In the genomic region with DNA sequence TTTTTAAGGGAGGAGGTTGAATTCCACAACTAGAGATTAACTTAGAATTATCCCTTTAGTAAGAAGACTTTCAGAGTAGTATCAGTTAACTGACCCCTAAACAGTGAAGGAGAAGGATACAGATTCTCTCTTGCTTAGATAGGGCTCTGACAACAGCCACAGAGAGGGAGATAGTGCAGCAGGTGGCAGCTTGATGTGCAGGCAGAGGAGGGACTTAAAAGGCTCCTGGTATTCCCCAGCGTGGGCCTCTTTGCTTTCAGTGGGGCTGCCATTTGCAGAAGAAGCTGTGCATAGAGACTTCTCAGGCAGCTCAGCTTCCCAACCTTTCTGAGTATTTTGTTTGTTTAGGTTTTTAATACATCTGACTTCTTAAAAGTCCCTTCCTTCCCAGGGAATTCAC, we compare ENCODE assay signal across 18 cellular contexts. TPM values are rescaled to one million over a fixed set of nuclear protein-coding genes. Genes with fewer than 3 reads are reported as not detected.
DNase-seq lines count a peak whose midpoint lies in the region; ATAC-seq and TF ChIP-seq lines count a peak whose summit lies in the region.
"Had no signal": no experiment of that assay in that cellular context is flagged by ENCODE, and none has a peak within 500 bp of the region (broad histone marks: within the 10 kb centered on the region; RNA-seq: fewer than 3 reads in every experiment).

No MANE protein-coding gene starts in this region.

- H3K4me1 Mint-ChIP-seq in chondrocyte (ENCODE audit: low read depth) = peaks cover 9% of the 10 kb centered on the region
- no peaks in the 10 kb centered on the region for H3K4me1 Mint-ChIP-seq in activated CD8-positive, alpha-beta T cell treated with anti-CD3 and anti-CD28 coated beads for 36 hours (ENCODE audit: low read depth)
- no peaks in the 10 kb centered on the region for H3K4me1 Mint-ChIP-seq in activated naive CD4-positive, alpha-beta T cell treated with anti-CD3 and anti-CD28 coated beads for 36 hours (ENCODE audit: low read depth)
- H3K4me1 Mint-ChIP-seq: stimulated activated naive B cell treated with anti-CD40 and anti-IgM and Interleukin-4, amounts not matched to agents 10 μg/mL and 1 μg/mL and 100 μg/mL, for 72 hours; T-helper 17 cell had no signal

- ATAC-seq in GM21360 (IDR thresholded peaks at IDR 0.05; ENCODE audit: unreplicated experiment) (peak; percentile 61), HG03378 (IDR thresholded peaks at IDR 0.05; ENCODE audit: unreplicated experiment) (peak; percentile 39), gastroesophageal sphincter (no peak)
- ATAC-seq in activated CD8-positive, alpha-beta T cell treated with anti-CD3 and anti-CD28 coated beads for 36 hours = no peak
- ATAC-seq: HCT116, lower lobe of right lung, T-helper 17 cell had no signal

- H3K27me3 Mint-ChIP-seq in chondrocyte (ENCODE audit: low read depth) = no peaks in the 10 kb centered on the region
- peaks cover 4% of the 10 kb centered on the region for H3K27me3 Mint-ChIP-seq in activated CD8-positive, alpha-beta T cell treated with anti-CD3 and anti-CD28 coated beads for 36 hours
- peaks cover 12% of the 10 kb centered on the region for H3K27me3 Mint-ChIP-seq in activated naive CD4-positive, alpha-beta T cell treated with anti-CD3 and anti-CD28 coated beads for 36 hours (ENCODE audit: low read depth)
- H3K27me3 Mint-ChIP-seq: activated CD4-positive, alpha-beta memory T cell treated with anti-CD3 and anti-CD28 coated beads for 36 hours; T-helper 17 cell had no signal

- peak overlapping the region; percentile 69 for H3K27ac Mint-ChIP-seq in chondrocyte (ENCODE audit: unreplicated experiment)
- no peak overlapping the region for H3K27ac Mint-ChIP-seq in activated CD8-positive, alpha-beta T cell treated with anti-CD3 and anti-CD28 coated beads for 36 hours
- no peak overlapping the region for H3K27ac Mint-ChIP-seq in activated naive CD4-positive, alpha-beta T cell treated with anti-CD3 and anti-CD28 coated beads for 36 hours
- H3K27ac Mint-ChIP-seq: activated CD4-positive, alpha-beta memory T cell treated with anti-CD3 and anti-CD28 coated beads for 36 hours; progenitor cell of endocrine pancreas; stimulated activated naive B cell treated with anti-CD40 and anti-IgM and Interleukin-4, amounts not matched to agents 10 μg/mL and 1 μg/mL and 100 μg/mL, for 72 hours; T-helper 17 cell had no signal

- intact Hi-C loops in activated CD8-positive, alpha-beta T cell treated with anti-CD3 and anti-CD28 coated beads for 36 hours (cut with micrococcal nuclease) = no loop called here
- intact Hi-C loops in activated naive CD4-positive, alpha-beta T cell treated with anti-CD3 and anti-CD28 coated beads for 36 hours (cut with micrococcal nuclease) = no loop called here

- no peaks in the 10 kb centered on the region for H3K36me3 ChIP-seq in gastroesophageal sphincter
- H3K36me3 ChIP-seq: BE2C, lower lobe of right lung had no signal

- no peak overlapping the region for H3K27ac ChIP-seq in gastroesophageal sphincter
- H3K27ac ChIP-seq in RWPE1 = no peak overlapping the region
- H3K27ac ChIP-seq: lower lobe of right lung had no signal

- H3K27me3 ChIP-seq in gastroesophageal sphincter = no peaks in the 10 kb centered on the region
- H3K27me3 ChIP-seq: BE2C had no signal

- no peak for TF ChIP-seq EP300 in gastroesophageal sphincter (IDR thresholded peaks at IDR 0.05)

- H3K4me3 ChIP-seq in gastroesophageal sphincter = no peak overlapping the region
- H3K4me3 ChIP-seq: lower lobe of right lung had no signal

- WGBS in gastroesophageal sphincter (ENCODE audit: low coverage in 1 of 2), 2 donors = 70 to 73% methylated on average over 1 of the region's 1 CpG

- H3K4me3 Mint-ChIP-seq in chondrocyte (ENCODE audit: unreplicated experiment) = no peak overlapping the region
- H3K4me3 Mint-ChIP-seq in activated CD8-positive, alpha-beta T cell treated with anti-CD3 and anti-CD28 coated beads for 36 hours = no peak overlapping the region
- H3K4me3 Mint-ChIP-seq in activated naive CD4-positive, alpha-beta T cell treated with anti-CD3 and anti-CD28 coated beads for 36 hours = no peak overlapping the region
- H3K4me3 Mint-ChIP-seq: activated CD4-positive, alpha-beta memory T cell treated with anti-CD3 and anti-CD28 coated beads for 36 hours; stimulated activated naive B cell treated with anti-CD40 and anti-IgM and Interleukin-4, amounts not matched to agents 10 μg/mL and 1 μg/mL and 100 μg/mL, for 72 hours; T-helper 17 cell had no signal

- TF ChIP-seq POLR2A in gastroesophageal sphincter (IDR thresholded peaks at IDR 0.05) = no peak

- peaks cover 3% of the 10 kb centered on the region for H3K9me3 Mint-ChIP-seq in chondrocyte (ENCODE audit: low read depth)
- H3K9me3 Mint-ChIP-seq in activated CD8-positive, alpha-beta T cell treated with anti-CD3 and anti-CD28 coated beads for 36 hours = no peaks in the 10 kb centered on the region
- no peaks in the 10 kb centered on the region for H3K9me3 Mint-ChIP-seq in activated naive CD4-positive, alpha-beta T cell treated with anti-CD3 and anti-CD28 coated beads for 36 hours
- H3K9me3 Mint-ChIP-seq: activated CD4-positive, alpha-beta memory T cell treated with anti-CD3 and anti-CD28 coated beads for 36 hours; stimulated activated naive B cell treated with anti-CD40 and anti-IgM and Interleukin-4, amounts not matched to agents 10 μg/mL and 1 μg/mL and 100 μg/mL, for 72 hours had no signal

- no peaks in the 10 kb centered on the region for H3K4me1 ChIP-seq in gastroesophageal sphincter
- H3K4me1 ChIP-seq: BE2C, lower lobe of right lung had no signal

- TF ChIP-seq CTCF in chondrocyte (IDR thresholded peaks at IDR 0.05) = no peak
- TF ChIP-seq CTCF in gastroesophageal sphincter (IDR thresholded peaks at IDR 0.05) = no peak
- TF ChIP-seq CTCF in activated CD8-positive, alpha-beta T cell treated with anti-CD3 and anti-CD28 coated beads for 36 hours (IDR thresholded peaks at IDR 0.05) = no peak
- TF ChIP-seq CTCF in RWPE1 (conservative IDR thresholded peaks at IDR 0.05; ENCODE audit: low read depth) = no peak

- CTCF ChIA-PET in activated CD8-positive, alpha-beta T cell treated with anti-CD3 and anti-CD28 coated beads for 36 hours (lab: Charles Lee) = no interaction called here
- CTCF ChIA-PET in RWPE1 (lab: Yijun Ruan, JAX) = no interaction called here
- CTCF ChIA-PET in activated naive CD4-positive, alpha-beta T cell treated with anti-CD3 and anti-CD28 coated beads for 36 hours (lab: Charles Lee) = interaction anchor here (0.6 kb wide), 2 partner anchors 36 to 690 kb away, joined by 3 read pairs; no protein-coding TSS in a partner anchor

- DNase-seq in DMS53 treated with DMSO at 0.1 percent for 48 hours (lab: John Stamatoyannopoulos, UW; ENCODE audit: unreplicated experiment) (peak; percentile 66), chondrocyte (ENCODE audit: low spot score) (no peak), RWPE1 (ENCODE audit: low spot score) (no peak)
- no peak for DNase-seq in activated CD8-positive, alpha-beta T cell treated with anti-CD3 and anti-CD28 coated beads for 36 hours
- no peak for DNase-seq in activated naive CD4-positive, alpha-beta T cell treated with anti-CD3 and anti-CD28 coated beads for 36 hours
- DNase-seq: activated CD4-positive, alpha-beta memory T cell treated with anti-CD3 and anti-CD28 coated beads for 36 hours; activated naive CD4-positive, alpha-beta T cell; BE2C; lower lobe of right lung; OCI-M1; stimulated activated CD4-positive, alpha-beta T cell treated with anti-CD3 and anti-CD28 coated beads, Interleukin-2, amount 100 ng/mL, for 24 hours; stimulated activated naive B cell treated with anti-CD40 and anti-IgM and Interleukin-4, amounts not matched to agents 10 μg/mL and 1 μg/mL and 100 μg/mL, for 72 hours; T-helper 17 cell had no signal

- no peaks in the 10 kb centered on the region for H3K9me3 ChIP-seq in gastroesophageal sphincter
- H3K9me3 ChIP-seq: BE2C, lower lobe of right lung had no signal

- POLR2A ChIA-PET in activated CD8-positive, alpha-beta T cell treated with anti-CD3 and anti-CD28 coated beads for 36 hours (lab: Charles Lee) = no interaction called here
- POLR2A ChIA-PET in RWPE1 (lab: Yijun Ruan, JAX; ENCODE audit: low non-redundant PET) = no interaction called here

- H3K36me3 Mint-ChIP-seq in chondrocyte (ENCODE audit: low read depth) = no peaks in the 10 kb centered on the region
- H3K36me3 Mint-ChIP-seq in activated CD8-positive, alpha-beta T cell treated with anti-CD3 and anti-CD28 coated beads for 36 hours (ENCODE audit: low read depth) = no peaks in the 10 kb centered on the region
- H3K36me3 Mint-ChIP-seq in activated naive CD4-positive, alpha-beta T cell treated with anti-CD3 and anti-CD28 coated beads for 36 hours (ENCODE audit: low read depth) = no peaks in the 10 kb centered on the region
- H3K36me3 Mint-ChIP-seq: activated CD4-positive, alpha-beta memory T cell treated with anti-CD3 and anti-CD28 coated beads for 36 hours; stimulated activated naive B cell treated with anti-CD40 and anti-IgM and Interleukin-4, amounts not matched to agents 10 μg/mL and 1 μg/mL and 100 μg/mL, for 72 hours had no signal

RNA-seq across cellular contexts. Expression of a gene that starts 15.9 kb away (rescaled TPM):
- 23.5 to 75.0 TPM (median 24.3 TPM) in 3 replicates for total RNA-seq in chondrocyte
- total RNA-seq in gastroesophageal sphincter = 10 to 100 TPM; 12.3 to 19.5 (median 17.3) TPM
- under 1 TPM; 0.16 to 0.20 TPM for total RNA-seq in activated CD8-positive, alpha-beta T cell treated with anti-CD3 and anti-CD28 coated beads for 36 hours
- under 1 TPM; 0.29 to 0.30 TPM for total RNA-seq in activated naive CD4-positive, alpha-beta T cell treated with anti-CD3 and anti-CD28 coated beads for 36 hours

Comparison
In these comparisons a context has a peak if more than half of its experiments do, and no peak if none do; other contexts are left out.
1. ATAC-seq: peak in GM21360 (single experiment) and HG03378 (single experiment); none in gastroesophageal sphincter (single experiment) and activated CD8-positive, alpha-beta T cell treated with anti-CD3 and anti-CD28 coated beads for 36 hours (single experiment).
2. RNA of a gene that starts 15.9 kb away (total RNA-seq): 23.5 to 75.0 TPM in chondrocyte and 12.3 to 19.5 TPM in gastroesophageal sphincter; 0.29 to 0.30 TPM in activated naive CD4-positive, alpha-beta T cell treated with anti-CD3 and anti-CD28 coated beads for 36 hours and 0.16 to 0.20 TPM in activated CD8-positive, alpha-beta T cell treated with anti-CD3 and anti-CD28 coated beads for 36 hours; every median in the first group is over 10 times any median in the second.